Comparison of ENCODE assay signal across 11 cellular contexts in genomic region chr9:33350310-33350709, GRCh38. TPM values are rescaled to one million over a fixed set of nuclear protein-coding genes. Genes with fewer than 3 reads are reported as not detected.
DNase-seq lines count a peak whose midpoint lies in the region; ATAC-seq, FAIRE-seq and TF ChIP-seq lines count a peak whose summit lies in the region.
"Had no signal": no experiment of that assay in that cellular context is flagged by ENCODE, and none has a peak within 500 bp of the region (broad histone marks: within the 10 kb centered on the region; RNA-seq: fewer than 3 reads in every experiment).

No MANE protein-coding gene starts in this region.

- H3K4ac ChIP-seq in mesenchymal stem cell (ENCODE audit: low read depth in 1 of 2, low read length in 2 of 2) = no peak overlapping the region

- H2BK12ac ChIP-seq in mesenchymal stem cell (ENCODE audit: low read length in 2 of 2) = no peak overlapping the region

- no peaks in the 10 kb centered on the region for H3K27me3 ChIP-seq in endothelial cell of umbilical vein (ENCODE audit: control insufficient read depth in 2 of 2, insufficient read depth in 2 of 2, low read length in 2 of 2)
- no peaks in the 10 kb centered on the region for H3K27me3 ChIP-seq in mesenchymal stem cell (ENCODE audit: control insufficient read depth in 1 of 2, insufficient read depth in 1 of 2, low read length in 2 of 2)

- peak; percentile 41 for DNase-seq in A172 (ENCODE audit: low spot score)
- peak; percentile 48 for DNase-seq in HT-29 (ENCODE audit: low spot score)
- peak; percentile 43 for DNase-seq in endothelial cell of umbilical vein (ENCODE audit: low read depth, low spot score)
- peak; percentile 91 for DNase-seq in mesenchymal stem cell
- DNase-seq in T-helper 2 cell treated with Interferon-gamma antibody and Interleukin-4, amounts not matched to agents 5 μg/mL and 100 μg/mL, for 36 hours (ENCODE audit: low spot score) = no peak
- DNase-seq in GM10248 (ENCODE audit: extremely low spot score) = no peak
- DNase-seq in caudate nucleus (lab: John Stamatoyannopoulos, UW) = no peak
- DNase-seq: activated CD4-positive, CD25-positive, alpha-beta regulatory T cell; NCI-H446 had no signal

- H3K79me1 ChIP-seq in mesenchymal stem cell (replicated peaks; ENCODE audit: low read length, poor library complexity, severe bottlenecking) = peaks cover 6% of the 10 kb centered on the region

- H3K18ac ChIP-seq in mesenchymal stem cell (ENCODE audit: low read depth in 1 of 2, low read length in 2 of 2) = no peak overlapping the region

- no peak for TF ChIP-seq POLR2A in endothelial cell of umbilical vein (IDR thresholded peaks at IDR 0.05; ENCODE audit: low read depth, low read length)

- WGBS in mesenchymal stem cell = 100% methylated on average over 2 of the region's 2 CpGs

- H3K9me1 ChIP-seq in endothelial cell of umbilical vein (replicated peaks; ENCODE audit: control insufficient read depth, extremely low read depth, insufficient read depth, low read length) = no peaks in the 10 kb centered on the region

- no peaks in the 10 kb centered on the region for H4K20me1 ChIP-seq in endothelial cell of umbilical vein (replicated peaks; ENCODE audit: control insufficient read depth, extremely low read depth, insufficient read depth, low read length)

- H3K27ac ChIP-seq in endothelial cell of umbilical vein (ENCODE audit: insufficient read depth, low read depth, low read length) (no peak overlapping the region), mesenchymal stem cell (ENCODE audit: low read length, poor library complexity, severe bottlenecking) (no peak overlapping the region), caudate nucleus (ENCODE audit: low read depth, low read length) (no peak overlapping the region)

- BruUV-seq in endothelial cell of umbilical vein (replicated peaks; lab: Mats Ljungman, UMichigan) = no TSS peak

- no peak overlapping the region for H3K14ac ChIP-seq in mesenchymal stem cell (ENCODE audit: low read length in 2 of 2)

- H2BK15ac ChIP-seq in mesenchymal stem cell (ENCODE audit: low read depth, poor library complexity, severe bottlenecking) = no peak overlapping the region

- H3K27ac Mint-ChIP-seq in T-helper 2 cell treated with Interferon-gamma antibody and Interleukin-4, amounts not matched to agents 5 μg/mL and 100 μg/mL, for 36 hours = no peak overlapping the region

- H4K8ac ChIP-seq in mesenchymal stem cell (ENCODE audit: low read length) = no peak overlapping the region

- H4K91ac ChIP-seq in mesenchymal stem cell (ENCODE audit: low read length) = no peak overlapping the region

- H3K4me3 ChIP-seq in endothelial cell of umbilical vein (replicated peaks in 1 of 3; ENCODE audit: insufficient read depth in 1 of 3, low read depth in 1 of 3, low read length in 3 of 3) (no peak overlapping the region), mesenchymal stem cell (ENCODE audit: insufficient read depth in 1 of 2, low read depth in 1 of 2, low read length in 2 of 2) (no peak overlapping the region)

- no peak overlapping the region for H3K23ac ChIP-seq in mesenchymal stem cell (ENCODE audit: low read length in 2 of 2)

- POLR2A ChIA-PET in endothelial cell of umbilical vein (lab: Charles Lee) = no interaction called here
- POLR2A ChIA-PET in GM10248 (lab: Yijun Ruan, JAX) = no interaction called here

- no peak overlapping the region for H2AFZ ChIP-seq in endothelial cell of umbilical vein (ENCODE audit: low read depth, low read length)
- no peak overlapping the region for H2AFZ ChIP-seq in mesenchymal stem cell (ENCODE audit: low read depth, low read length)

- peaks cover 6% of the 10 kb centered on the region for H3K4me1 Mint-ChIP-seq in T-helper 2 cell treated with Interferon-gamma antibody and Interleukin-4, amounts not matched to agents 5 μg/mL and 100 μg/mL, for 36 hours (ENCODE audit: low read depth)

- H3K79me2 ChIP-seq in endothelial cell of umbilical vein (ENCODE audit: control insufficient read depth, insufficient read depth, low read length) = no peaks in the 10 kb centered on the region

- no peak overlapping the region for H2BK120ac ChIP-seq in mesenchymal stem cell (ENCODE audit: low read depth, low read length)

- no peak overlapping the region for H3K4me3 Mint-ChIP-seq in T-helper 2 cell treated with Interferon-gamma antibody and Interleukin-4, amounts not matched to agents 5 μg/mL and 100 μg/mL, for 36 hours

- no peaks in the 10 kb centered on the region for H3K9me3 Mint-ChIP-seq in T-helper 2 cell treated with Interferon-gamma antibody and Interleukin-4, amounts not matched to agents 5 μg/mL and 100 μg/mL, for 36 hours

- ATAC-seq in HG03432 (IDR thresholded peaks at IDR 0.05; ENCODE audit: unreplicated experiment) = no peak

- no peak overlapping the region for H3K4me2 ChIP-seq in endothelial cell of umbilical vein (ENCODE audit: insufficient read depth, low read length)
- no peak overlapping the region for H3K4me2 ChIP-seq in mesenchymal stem cell (ENCODE audit: low read length, poor library complexity, severe bottlenecking)

- CTCF ChIA-PET in endothelial cell of umbilical vein (lab: Charles Lee) (interaction anchor here (0.8 to 2.6 kb wide), 4 partner anchors 10 to 65 kb away, joined by 4 to 12 read pairs (median 6); no protein-coding TSS in a partner anchor), GM10248 (lab: Yijun Ruan, JAX) (interaction anchor here (1.1 to 1.7 kb wide), 4 partner anchors 10 to 24 kb away, joined by 3 to 7 read pairs (median 4); no protein-coding TSS in a partner anchor)

- no peak overlapping the region for H2AK5ac ChIP-seq in mesenchymal stem cell (ENCODE audit: low read length, severe bottlenecking)

- H3K36me3 Mint-ChIP-seq in T-helper 2 cell treated with Interferon-gamma antibody and Interleukin-4, amounts not matched to agents 5 μg/mL and 100 μg/mL, for 36 hours (ENCODE audit: low read depth) = peaks cover 61% of the 10 kb centered on the region

- peaks cover 9% of the 10 kb centered on the region for H3K4me1 ChIP-seq in endothelial cell of umbilical vein (ENCODE audit: control insufficient read depth, extremely low read depth, insufficient read depth, low read length)
- H3K4me1 ChIP-seq in mesenchymal stem cell (ENCODE audit: control insufficient read depth, insufficient read depth, low read depth, low read length) = no peaks in the 10 kb centered on the region

- H2BK5ac ChIP-seq in mesenchymal stem cell (ENCODE audit: low read depth, low read length, poor library complexity, severe bottlenecking) = no peak overlapping the region

- H3K9ac ChIP-seq in endothelial cell of umbilical vein (replicated peaks; ENCODE audit: extremely low read depth, insufficient read depth, low read length) = no peak overlapping the region
- peak overlapping the region; percentile 90 for H3K9ac ChIP-seq in mesenchymal stem cell (ENCODE audit: low read length)

- no peaks in the 10 kb centered on the region for H3K27me3 Mint-ChIP-seq in T-helper 2 cell treated with Interferon-gamma antibody and Interleukin-4, amounts not matched to agents 5 μg/mL and 100 μg/mL, for 36 hours (ENCODE audit: low read depth)

- intact Hi-C loops in endothelial cell of umbilical vein (cut with micrococcal nuclease) = loop anchor here (5.0 kb wide), 1 partner anchor 63 kb away; no protein-coding TSS in a partner anchor

- H3K36me3 ChIP-seq in endothelial cell of umbilical vein (ENCODE audit: control insufficient read depth in 2 of 2, extremely low read depth in 1 of 2, insufficient read depth in 2 of 2, low read length in 2 of 2) = peaks cover 4 to 9% of the 10 kb centered on the region in 2 experiments
- peaks cover 18 to 85% of the 10 kb centered on the region in 2 experiments for H3K36me3 ChIP-seq in mesenchymal stem cell (ENCODE audit: control insufficient read depth in 1 of 2, insufficient read depth in 2 of 2, low read depth in 1 of 2, low read length in 2 of 2)

- TF ChIP-seq CTCF in endothelial cell of umbilical vein (IDR thresholded peaks at IDR 0.05; ENCODE audit: extremely low read depth in 1 of 2, insufficient read depth in 1 of 2, low read depth in 1 of 2, low read length in 2 of 2) (no peak), GM10248 (IDR thresholded peaks at IDR 0.05; ENCODE audit: control extremely low read depth, extremely low read depth, low read depth, missing control alignments) (no peak)

- H3K9me3 ChIP-seq in endothelial cell of umbilical vein (replicated peaks; ENCODE audit: control insufficient read depth, insufficient read depth, low read length) (no peaks in the 10 kb centered on the region), mesenchymal stem cell (ENCODE audit: control insufficient read depth, low read length) (no peaks in the 10 kb centered on the region)

- dilution Hi-C loops in endothelial cell of umbilical vein (cut with MboI; ENCODE audit: extremely low pct_ligation_motif_present, low sequenced_read_pairs) = no loop called here

- FAIRE-seq in endothelial cell of umbilical vein (lab: Jason Lieb, UNC) = no peak
- FAIRE-seq: colon had no signal

RNA-seq across cellular contexts. Expression of gene AQP7, which starts 52.1 kb away (rescaled TPM):
- total RNA-seq in A172 (2014; rRNA removed; shearing (Covaris generic)) = 0.12 TPM in 1 of 2 replicates, not detected in the other
- total RNA-seq in HT-29 (2014; rRNA removed; shearing (Covaris generic)) = 0.21 and 0.58 TPM in 2 replicates
- total RNA-seq in endothelial cell of umbilical vein = 2.3 and 3.7 TPM in 2 replicates
- not detected in 2 replicates for polyA plus RNA-seq in endothelial cell of umbilical vein
- polyA plus RNA-seq in endothelial cell of umbilical vein (2011; cell fraction: cytosol; rRNA removed) = not detected in 2 replicates
- polyA plus RNA-seq in endothelial cell of umbilical vein (2011; cell fraction: nucleus; rRNA removed) = 0.14 and 0.45 TPM in 2 replicates
- polyA plus RNA-seq in endothelial cell of umbilical vein (2012) = not detected in 2 replicates
- polyA minus RNA-seq in endothelial cell of umbilical vein = not detected in 2 replicates
- 1.7 TPM for polyA minus RNA-seq in endothelial cell of umbilical vein (2011; cell fraction: cytosol; rRNA and poly(A)+ RNA removed)
- not detected in 2 replicates for polyA minus RNA-seq in endothelial cell of umbilical vein (2011; cell fraction: nucleus; rRNA and poly(A)+ RNA removed)
- 0.03 TPM for polyA plus RNA-seq in mesenchymal stem cell (2013, experiment 1 of 2)
- 0.11 TPM for polyA plus RNA-seq in mesenchymal stem cell (2013, experiment 2 of 2)

RNA-seq across cellular contexts. Expression of gene NFX1, which starts 60.0 kb away (rescaled TPM):
- total RNA-seq in A172 (2014; rRNA removed; shearing (Covaris generic)) = 16.3 and 21.7 TPM in 2 replicates
- 15.2 and 18.2 TPM in 2 replicates for total RNA-seq in HT-29 (2014; rRNA removed; shearing (Covaris generic))
- 21.7 and 22.1 TPM in 2 replicates for total RNA-seq in endothelial cell of umbilical vein
- polyA plus RNA-seq in endothelial cell of umbilical vein = 17.4 and 19.3 TPM in 2 replicates
- 15.0 and 15.5 TPM in 2 replicates for polyA plus RNA-seq in endothelial cell of umbilical vein (2011; cell fraction: cytosol; rRNA removed)
- polyA plus RNA-seq in endothelial cell of umbilical vein (2011; cell fraction: nucleus; rRNA removed) = 32.6 and 37.9 TPM in 2 replicates
- polyA plus RNA-seq in endothelial cell of umbilical vein (2012) = 17.0 and 17.5 TPM in 2 replicates
- polyA minus RNA-seq in endothelial cell of umbilical vein = 44.7 and 57.5 TPM in 2 replicates
- 48.2 TPM for polyA minus RNA-seq in endothelial cell of umbilical vein (2011; cell fraction: cytosol; rRNA and poly(A)+ RNA removed)
- 25.0 and 26.8 TPM in 2 replicates for polyA minus RNA-seq in endothelial cell of umbilical vein (2011; cell fraction: nucleus; rRNA and poly(A)+ RNA removed)
- 21.7 TPM for polyA plus RNA-seq in mesenchymal stem cell (2013, experiment 1 of 2)
- 21.5 TPM for polyA plus RNA-seq in mesenchymal stem cell (2013, experiment 2 of 2)

Comparison
In these comparisons a context has a peak if more than half of its experiments do, and no peak if none do; other contexts are left out.
1. DNase-seq: peak in A172 (single experiment), HT-29 (single experiment), endothelial cell of umbilical vein (single experiment) and mesenchymal stem cell (single experiment); none in T-helper 2 cell treated with Interferon-gamma antibody and Interleukin-4, amounts not matched to agents 5 μg/mL and 100 μg/mL, for 36 hours (single experiment), GM10248 (single experiment) and caudate nucleus (0 of 61).